10 cellular contexts compared by ENCODE assay signal in genomic region chr1:83500987-83501591, GRCh38.
DNase-seq lines count a peak whose midpoint lies in the region; ATAC-seq lines count a peak whose summit lies in the region.
"Had no signal": no experiment of that assay in that cellular context is flagged by ENCODE, and none has a peak within 500 bp of the region (broad histone marks: within the 10 kb centered on the region; RNA-seq: fewer than 3 reads in every experiment).

No MANE protein-coding gene starts in this region.

- peak; percentile 21 for DNase-seq in T-helper 2 cell treated with Interferon-gamma antibody and Interleukin-4, amounts not matched to agents 5 μg/mL and 100 μg/mL, for 36 hours (ENCODE audit: low spot score)
- no peak for DNase-seq in SJCRH30
- no peak for DNase-seq in SW480 (ENCODE audit: low spot score)
- no peak for DNase-seq in left colon
- no peak for DNase-seq in stimulated activated CD4-positive, alpha-beta T cell treated with anti-CD3 and anti-CD28 coated beads, Interleukin-15, amount 100 ng/mL, for 24 hours
- DNase-seq: activated CD8-positive, alpha-beta memory T cell treated with anti-CD3 and anti-CD28 coated beads for 24 hours had no signal

- H3K9me3 Mint-ChIP-seq in T-helper 2 cell treated with Interferon-gamma antibody and Interleukin-4, amounts not matched to agents 5 μg/mL and 100 μg/mL, for 36 hours: peaks cover 32% of the 10 kb centered on the region

- H3K27ac ChIP-seq in SJCRH30: no peak overlapping the region

- no peak overlapping the region for H3K4me3 Mint-ChIP-seq in T-helper 2 cell treated with Interferon-gamma antibody and Interleukin-4, amounts not matched to agents 5 μg/mL and 100 μg/mL, for 36 hours
- H3K4me3 Mint-ChIP-seq: dendritic cell treated with granulocyte-macrophage colony-stimulating factor and Interleukin-4, amounts not matched to agents 40 ng/mL and 50 ng/mL, for 4 days had no signal

- peak overlapping the region; percentile 9 for H3K27ac Mint-ChIP-seq in T-helper 2 cell treated with Interferon-gamma antibody and Interleukin-4, amounts not matched to agents 5 μg/mL and 100 μg/mL, for 36 hours
- H3K27ac Mint-ChIP-seq: dendritic cell treated with granulocyte-macrophage colony-stimulating factor and Interleukin-4, amounts not matched to agents 40 ng/mL and 50 ng/mL, for 4 days had no signal

- H3K4me3 ChIP-seq in SJCRH30: no peak overlapping the region

- H3K4me1 ChIP-seq in SJCRH30: no peaks in the 10 kb centered on the region

- H3K4me1 Mint-ChIP-seq in T-helper 2 cell treated with Interferon-gamma antibody and Interleukin-4, amounts not matched to agents 5 μg/mL and 100 μg/mL, for 36 hours (ENCODE audit: low read depth): peaks cover 35% of the 10 kb centered on the region

- intact Hi-C loops in left colon (cut with DNase I, micrococcal nuclease): no loop called here

- H3K36me3 ChIP-seq in SJCRH30: no peaks in the 10 kb centered on the region

- H3K27me3 Mint-ChIP-seq in T-helper 2 cell treated with Interferon-gamma antibody and Interleukin-4, amounts not matched to agents 5 μg/mL and 100 μg/mL, for 36 hours (ENCODE audit: low read depth): no peaks in the 10 kb centered on the region
- H3K27me3 Mint-ChIP-seq: dendritic cell treated with granulocyte-macrophage colony-stimulating factor and Interleukin-4, amounts not matched to agents 40 ng/mL and 50 ng/mL, for 4 days had no signal

- H3K36me3 Mint-ChIP-seq in T-helper 2 cell treated with Interferon-gamma antibody and Interleukin-4, amounts not matched to agents 5 μg/mL and 100 μg/mL, for 36 hours (ENCODE audit: low read depth): peaks cover 28% of the 10 kb centered on the region

- no peaks in the 10 kb centered on the region for H3K27me3 ChIP-seq in SJCRH30

- ATAC-seq in GM18502 (IDR thresholded peaks at IDR 0.05; ENCODE audit: poor library complexity, unreplicated experiment): peak; percentile 91
- peak; percentile 86 for ATAC-seq in GM19397 (IDR thresholded peaks at IDR 0.05; ENCODE audit: unreplicated experiment)
- ATAC-seq in HG02973 (IDR thresholded peaks at IDR 0.05; ENCODE audit: unreplicated experiment): peak; percentile 93
- ATAC-seq in left colon: no peak

- no peaks in the 10 kb centered on the region for H3K9me3 ChIP-seq in SJCRH30 (replicated peaks)
